In the genomic region with DNA sequence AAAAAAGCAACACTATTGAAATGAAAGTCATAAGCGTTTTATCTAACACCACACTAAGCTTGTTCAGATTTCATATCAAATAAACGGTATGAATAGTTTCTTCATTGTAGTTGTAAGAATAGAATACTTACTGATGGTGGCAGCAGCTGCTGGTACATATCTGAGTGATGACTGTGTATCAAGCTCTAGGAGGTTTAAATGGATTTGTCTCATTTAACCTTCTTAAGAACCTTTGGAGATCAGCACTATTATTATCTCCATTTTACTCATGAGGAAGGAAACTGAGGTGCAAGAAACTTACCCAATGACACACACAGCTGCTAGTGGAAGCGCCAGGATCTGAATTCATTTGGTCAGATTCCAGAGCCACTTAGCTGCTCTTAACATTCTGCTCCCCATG, we compare ENCODE assay signal across 20 cellular contexts.
DNase-seq lines count a peak whose midpoint lies in the region; ATAC-seq and TF ChIP-seq lines count a peak whose summit lies in the region.
"Had no signal": no experiment of that assay in that cellular context is flagged by ENCODE, and none has a peak within 500 bp of the region (broad histone marks: within the 10 kb centered on the region; RNA-seq: fewer than 3 reads in every experiment).

No MANE protein-coding gene starts in this region.

- intact Hi-C loops in left ventricle myocardium superior (cut with micrococcal nuclease) = no loop called here
- intact Hi-C loops in left ventricle myocardium inferior (cut with micrococcal nuclease) = no loop called here
- intact Hi-C loops in activated T-helper 2 cell treated with anti-CD3 and anti-CD28 coated beads, Interferon-gamma antibody, Interleukin-2, Interleukin-4, amounts not matched to agents 10 μg/mL and 5 μg/mL and 100 μg/mL, durations not matched to agents 14 hours and 24 hours and 36 hours (cut with micrococcal nuclease) = no loop called here

- DNase-seq in left ventricle myocardium superior (no peak), left ventricle myocardium inferior (no peak), chondrocyte (ENCODE audit: low spot score) (no peak), kidney glomerular epithelial cell (lab: John Stamatoyannopoulos, UW) (peak; percentile 32), NCI-H128 (lab: John Stamatoyannopoulos, UW; ENCODE audit: unreplicated experiment) (no peak), NCI-H748 treated with DMSO at 0.1 percent for 48 hours (lab: John Stamatoyannopoulos, UW) (no peak)
- no peak for DNase-seq in activated T-helper 2 cell treated with anti-CD3 and anti-CD28 coated beads, Interferon-gamma antibody, Interleukin-2, Interleukin-4, amounts not matched to agents 10 μg/mL and 5 μg/mL and 100 μg/mL, durations not matched to agents 14 hours and 24 hours and 36 hours (ENCODE audit: low spot score)
- DNase-seq: activated B cell treated with CpG ODN at 0.5 μM for 24 hours; activated gamma-delta T cell treated with Interleukin-2 at 50 U/mL for 16 hours; effector memory CD8-positive, alpha-beta T cell; GF-D8; Karpas-422; NCI-H187; NCI-H524; PC-9; stimulated activated CD4-positive, alpha-beta T cell treated with anti-CD3 and anti-CD28 coated beads, Interleukin-15, amount 100 ng/mL, for 24 hours; T-cell had no signal

- no peaks in the 10 kb centered on the region for H3K9me3 Mint-ChIP-seq in chondrocyte (ENCODE audit: low read depth)
- H3K9me3 Mint-ChIP-seq in activated T-helper 2 cell treated with anti-CD3 and anti-CD28 coated beads, Interferon-gamma antibody, Interleukin-2, Interleukin-4, amounts not matched to agents 10 μg/mL and 5 μg/mL and 100 μg/mL, durations not matched to agents 14 hours and 24 hours and 36 hours = no peaks in the 10 kb centered on the region
- H3K9me3 Mint-ChIP-seq: activated B cell treated with CpG ODN at 0.5 μM for 24 hours; effector memory CD8-positive, alpha-beta T cell; T-cell had no signal

- H3K27ac Mint-ChIP-seq in chondrocyte (ENCODE audit: unreplicated experiment) = no peak overlapping the region
- no peak overlapping the region for H3K27ac Mint-ChIP-seq in activated T-helper 2 cell treated with anti-CD3 and anti-CD28 coated beads, Interferon-gamma antibody, Interleukin-2, Interleukin-4, amounts not matched to agents 10 μg/mL and 5 μg/mL and 100 μg/mL, durations not matched to agents 14 hours and 24 hours and 36 hours
- H3K27ac Mint-ChIP-seq: activated B cell treated with CpG ODN at 0.5 μM for 24 hours; effector memory CD8-positive, alpha-beta T cell; T-cell had no signal

- H3K27me3 ChIP-seq in left ventricle myocardium inferior (ENCODE audit: low read depth) = no peaks in the 10 kb centered on the region

- no peak overlapping the region for H3K4me3 Mint-ChIP-seq in chondrocyte (ENCODE audit: unreplicated experiment)
- H3K4me3 Mint-ChIP-seq in activated T-helper 2 cell treated with anti-CD3 and anti-CD28 coated beads, Interferon-gamma antibody, Interleukin-2, Interleukin-4, amounts not matched to agents 10 μg/mL and 5 μg/mL and 100 μg/mL, durations not matched to agents 14 hours and 24 hours and 36 hours (ENCODE audit: low read depth) = no peak overlapping the region
- H3K4me3 Mint-ChIP-seq: activated B cell treated with CpG ODN at 0.5 μM for 24 hours; brain; effector memory CD8-positive, alpha-beta T cell; T-cell had no signal

- peaks cover 35% of the 10 kb centered on the region for H3K4me1 ChIP-seq in left ventricle myocardium inferior

- no peaks in the 10 kb centered on the region for H3K27me3 Mint-ChIP-seq in chondrocyte (ENCODE audit: low read depth)
- H3K27me3 Mint-ChIP-seq in activated T-helper 2 cell treated with anti-CD3 and anti-CD28 coated beads, Interferon-gamma antibody, Interleukin-2, Interleukin-4, amounts not matched to agents 10 μg/mL and 5 μg/mL and 100 μg/mL, durations not matched to agents 14 hours and 24 hours and 36 hours (ENCODE audit: low read depth) = no peaks in the 10 kb centered on the region
- H3K27me3 Mint-ChIP-seq: activated B cell treated with CpG ODN at 0.5 μM for 24 hours; brain; effector memory CD8-positive, alpha-beta T cell; T-cell had no signal

- no peaks in the 10 kb centered on the region for H3K36me3 Mint-ChIP-seq in chondrocyte (ENCODE audit: low read depth)
- peaks cover 11% of the 10 kb centered on the region for H3K36me3 Mint-ChIP-seq in activated T-helper 2 cell treated with anti-CD3 and anti-CD28 coated beads, Interferon-gamma antibody, Interleukin-2, Interleukin-4, amounts not matched to agents 10 μg/mL and 5 μg/mL and 100 μg/mL, durations not matched to agents 14 hours and 24 hours and 36 hours (ENCODE audit: low read depth)

- ATAC-seq in left ventricle myocardium superior = peak; percentile 31
- ATAC-seq in HG03045 (IDR thresholded peaks at IDR 0.05; ENCODE audit: unreplicated experiment) = no peak
- ATAC-seq: effector memory CD8-positive, alpha-beta T cell; T-cell had no signal

- no peaks in the 10 kb centered on the region for H3K9me3 ChIP-seq in left ventricle myocardium inferior (replicated peaks)

- no peak for TF ChIP-seq CTCF in left ventricle myocardium inferior (IDR thresholded peaks at IDR 0.05; ENCODE audit: borderline replicate concordance)
- TF ChIP-seq CTCF in chondrocyte (IDR thresholded peaks at IDR 0.05) = peak; percentile 52

- H3K27ac ChIP-seq in left ventricle myocardium inferior (replicated peaks) = no peak overlapping the region
- H3K27ac ChIP-seq: 22Rv1, PC-9 had no signal

- H3K4me1 Mint-ChIP-seq in chondrocyte (ENCODE audit: low read depth) = peaks cover 40% of the 10 kb centered on the region
- H3K4me1 Mint-ChIP-seq in activated T-helper 2 cell treated with anti-CD3 and anti-CD28 coated beads, Interferon-gamma antibody, Interleukin-2, Interleukin-4, amounts not matched to agents 10 μg/mL and 5 μg/mL and 100 μg/mL, durations not matched to agents 14 hours and 24 hours and 36 hours (ENCODE audit: low read depth) = peaks cover 26% of the 10 kb centered on the region

- no peak overlapping the region for H3K4me3 ChIP-seq in left ventricle myocardium inferior
- H3K4me3 ChIP-seq: PC-9 had no signal

- H3K36me3 ChIP-seq in left ventricle myocardium inferior = no peaks in the 10 kb centered on the region
